Comparison of ENCODE assay signal across 1 cellular context in the genomic region with DNA sequence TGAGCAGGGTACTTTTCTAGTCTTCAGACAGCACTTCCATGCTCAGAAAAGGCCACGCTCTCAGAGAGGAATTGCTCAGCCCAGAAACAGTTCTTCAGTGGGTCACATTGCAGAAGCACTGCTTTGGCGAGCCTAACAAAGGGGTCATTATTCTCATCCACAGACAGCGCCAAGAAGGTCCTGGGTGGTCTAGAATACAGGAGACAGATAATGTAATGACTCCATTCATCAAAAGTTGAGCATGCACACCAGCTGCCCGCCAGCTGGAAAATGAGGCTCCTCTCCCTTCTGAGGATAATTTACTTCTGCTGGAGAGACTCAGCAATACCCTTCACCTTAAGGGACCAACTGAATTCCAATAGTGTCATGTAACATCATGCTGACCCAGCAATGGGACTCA.
TF ChIP-seq lines count a peak whose summit lies in the region.

No MANE protein-coding gene starts in this region.

TF ChIP-seq in GM23338, 12 proteins besides CTCF, POLR2A, EP300 and RAD21 (continued from another document):
- TF ChIP-seq, protein P1, sequence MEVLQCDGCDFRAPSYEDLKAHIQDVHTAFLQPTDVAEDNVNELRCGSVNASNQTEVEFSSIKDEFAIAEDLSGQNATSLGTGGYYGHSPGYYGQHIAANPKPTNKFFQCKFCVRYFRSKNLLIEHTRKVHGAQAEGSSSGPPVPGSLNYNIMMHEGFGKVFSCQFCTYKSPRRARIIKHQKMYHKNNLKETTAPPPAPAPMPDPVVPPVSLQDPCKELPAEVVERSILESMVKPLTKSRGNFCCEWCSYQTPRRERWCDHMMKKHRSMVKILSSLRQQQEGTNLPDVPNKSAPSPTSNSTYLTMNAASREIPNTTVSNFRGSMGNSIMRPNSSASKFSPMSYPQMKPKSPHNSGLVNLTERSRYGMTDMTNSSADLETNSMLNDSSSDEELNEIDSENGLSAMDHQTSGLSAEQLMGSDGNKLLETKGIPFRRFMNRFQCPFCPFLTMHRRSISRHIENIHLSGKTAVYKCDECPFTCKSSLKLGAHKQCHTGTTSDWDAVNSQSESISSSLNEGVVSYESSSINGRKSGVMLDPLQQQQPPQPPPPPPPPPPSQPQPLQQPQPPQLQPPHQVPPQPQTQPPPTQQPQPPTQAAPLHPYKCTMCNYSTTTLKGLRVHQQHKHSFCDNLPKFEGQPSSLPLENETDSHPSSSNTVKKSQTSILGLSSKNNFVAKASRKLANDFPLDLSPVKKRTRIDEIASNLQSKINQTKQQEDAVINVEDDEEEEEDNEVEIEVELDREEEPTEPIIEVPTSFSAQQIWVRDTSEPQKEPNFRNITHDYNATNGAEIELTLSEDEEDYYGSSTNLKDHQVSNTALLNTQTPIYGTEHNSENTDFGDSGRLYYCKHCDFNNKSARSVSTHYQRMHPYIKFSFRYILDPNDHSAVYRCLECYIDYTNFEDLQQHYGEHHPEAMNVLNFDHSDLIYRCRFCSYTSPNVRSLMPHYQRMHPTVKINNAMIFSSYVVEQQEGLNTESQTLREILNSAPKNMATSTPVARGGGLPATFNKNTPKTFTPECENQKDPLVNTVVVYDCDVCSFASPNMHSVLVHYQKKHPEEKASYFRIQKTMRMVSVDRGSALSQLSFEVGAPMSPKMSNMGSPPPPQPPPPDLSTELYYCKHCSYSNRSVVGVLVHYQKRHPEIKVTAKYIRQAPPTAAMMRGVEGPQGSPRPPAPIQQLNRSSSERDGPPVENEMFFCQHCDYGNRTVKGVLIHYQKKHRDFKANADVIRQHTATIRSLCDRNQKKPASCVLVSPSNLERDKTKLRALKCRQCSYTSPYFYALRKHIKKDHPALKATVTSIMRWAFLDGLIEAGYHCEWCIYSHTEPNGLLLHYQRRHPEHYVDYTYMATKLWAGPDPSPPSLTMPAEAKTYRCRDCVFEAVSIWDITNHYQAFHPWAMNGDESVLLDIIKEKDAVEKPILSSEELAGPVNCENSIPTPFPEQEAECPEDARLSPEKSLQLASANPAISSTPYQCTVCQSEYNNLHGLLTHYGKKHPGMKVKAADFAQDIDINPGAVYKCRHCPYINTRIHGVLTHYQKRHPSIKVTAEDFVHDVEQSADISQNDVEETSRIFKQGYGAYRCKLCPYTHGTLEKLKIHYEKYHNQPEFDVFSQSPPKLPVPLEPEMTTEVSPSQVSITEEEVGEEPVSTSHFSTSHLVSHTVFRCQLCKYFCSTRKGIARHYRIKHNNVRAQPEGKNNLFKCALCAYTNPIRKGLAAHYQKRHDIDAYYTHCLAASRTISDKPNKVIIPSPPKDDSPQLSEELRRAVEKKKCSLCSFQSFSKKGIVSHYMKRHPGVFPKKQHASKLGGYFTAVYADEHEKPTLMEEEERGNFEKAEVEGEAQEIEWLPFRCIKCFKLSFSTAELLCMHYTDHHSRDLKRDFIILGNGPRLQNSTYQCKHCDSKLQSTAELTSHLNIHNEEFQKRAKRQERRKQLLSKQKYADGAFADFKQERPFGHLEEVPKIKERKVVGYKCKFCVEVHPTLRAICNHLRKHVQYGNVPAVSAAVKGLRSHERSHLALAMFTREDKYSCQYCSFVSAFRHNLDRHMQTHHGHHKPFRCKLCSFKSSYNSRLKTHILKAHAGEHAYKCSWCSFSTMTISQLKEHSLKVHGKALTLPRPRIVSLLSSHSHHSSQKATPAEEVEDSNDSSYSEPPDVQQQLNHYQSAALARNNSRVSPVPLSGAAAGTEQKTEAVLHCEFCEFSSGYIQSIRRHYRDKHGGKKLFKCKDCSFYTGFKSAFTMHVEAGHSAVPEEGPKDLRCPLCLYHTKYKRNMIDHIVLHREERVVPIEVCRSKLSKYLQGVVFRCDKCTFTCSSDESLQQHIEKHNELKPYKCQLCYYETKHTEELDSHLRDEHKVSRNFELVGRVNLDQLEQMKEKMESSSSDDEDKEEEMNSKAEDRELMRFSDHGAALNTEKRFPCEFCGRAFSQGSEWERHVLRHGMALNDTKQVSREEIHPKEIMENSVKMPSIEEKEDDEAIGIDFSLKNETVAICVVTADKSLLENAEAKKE (CRISPR knock-in tag; IDR thresholded peaks at IDR 0.05): no peak
- no peak for TF ChIP-seq EZH2phosphoT487 (IDR thresholded peaks at IDR 0.05; ENCODE audit: unreplicated experiment)
- no peak for TF ChIP-seq POLR2AphosphoS5 (IDR thresholded peaks at IDR 0.05; ENCODE audit: low read depth)
- TF ChIP-seq ZNF331 (CRISPR knock-in tag; IDR thresholded peaks at IDR 0.05; ENCODE audit: low read depth): no peak
- TF ChIP-seq JUNB (IDR thresholded peaks at IDR 0.05; ENCODE audit: unreplicated experiment): no peak
- no peak for TF ChIP-seq ZNF114 (CRISPR knock-in tag; IDR thresholded peaks at IDR 0.05)
- TF ChIP-seq CREB1 (CRISPR knock-in tag; IDR thresholded peaks at IDR 0.05; ENCODE audit: low read depth): no peak
- TF ChIP-seq, protein P2, sequence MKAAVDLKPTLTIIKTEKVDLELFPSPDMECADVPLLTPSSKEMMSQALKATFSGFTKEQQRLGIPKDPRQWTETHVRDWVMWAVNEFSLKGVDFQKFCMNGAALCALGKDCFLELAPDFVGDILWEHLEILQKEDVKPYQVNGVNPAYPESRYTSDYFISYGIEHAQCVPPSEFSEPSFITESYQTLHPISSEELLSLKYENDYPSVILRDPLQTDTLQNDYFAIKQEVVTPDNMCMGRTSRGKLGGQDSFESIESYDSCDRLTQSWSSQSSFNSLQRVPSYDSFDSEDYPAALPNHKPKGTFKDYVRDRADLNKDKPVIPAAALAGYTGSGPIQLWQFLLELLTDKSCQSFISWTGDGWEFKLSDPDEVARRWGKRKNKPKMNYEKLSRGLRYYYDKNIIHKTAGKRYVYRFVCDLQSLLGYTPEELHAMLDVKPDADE (IDR thresholded peaks at IDR 0.05): no peak
- TF ChIP-seq EZH2 (IDR thresholded peaks at IDR 0.05; ENCODE audit: low read depth, unreplicated experiment): no peak
